ENCODE assay signal across 16 cellular contexts in the genomic region with DNA sequence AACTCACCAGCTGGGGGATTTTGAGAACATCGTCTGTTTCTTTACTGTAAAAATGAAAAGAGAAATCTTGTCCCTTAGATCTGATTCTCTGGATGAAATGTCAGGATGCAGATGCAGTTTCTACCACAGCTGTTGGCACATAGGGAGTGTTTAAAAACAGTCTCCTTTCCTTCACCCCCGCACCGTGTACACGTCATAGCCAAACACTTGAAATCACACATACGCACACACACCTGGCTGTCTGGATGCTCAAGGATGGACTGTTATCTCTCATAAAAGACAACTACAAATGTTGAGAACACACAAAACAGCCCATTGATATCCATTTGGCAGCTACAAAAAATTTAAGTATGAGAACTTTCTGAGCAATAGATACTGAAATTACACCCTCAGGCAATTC.
DNase-seq lines count a peak whose midpoint lies in the region; ATAC-seq, FAIRE-seq and TF ChIP-seq lines count a peak whose summit lies in the region.
"Had no signal": no experiment of that assay in that cellular context is flagged by ENCODE, and none has a peak within 500 bp of the region (broad histone marks: within the 10 kb centered on the region; RNA-seq: fewer than 3 reads in every experiment).

No MANE protein-coding gene starts in this region.

- POLR2A ChIA-PET in SK-N-SH (lab: Yijun Ruan, JAX) = no interaction called here

- H2AFZ ChIP-seq in SK-N-SH (ENCODE audit: low read depth) = no peak overlapping the region
- H2AFZ ChIP-seq: PC-9 had no signal

- no peak for TF ChIP-seq EP300 in SK-N-SH (IDR thresholded peaks at IDR 0.05; ENCODE audit: borderline replicate concordance in 1 of 2, low read depth in 1 of 2, low read length in 1 of 2)

- CTCF ChIA-PET in SK-N-SH (lab: Yijun Ruan, JAX) = no interaction called here

- H3K27me3 ChIP-seq in bronchial epithelial cell (ENCODE audit: control insufficient read depth, insufficient read depth, low read length) (no peaks in the 10 kb centered on the region), SK-N-SH (ENCODE audit: insufficient read depth) (no peaks in the 10 kb centered on the region)

- no peaks in the 10 kb centered on the region for H3K9me2 ChIP-seq in SK-N-SH

- DNase-seq in NCI-H2196 (lab: John Stamatoyannopoulos, UW; ENCODE audit: unreplicated experiment) (peak; percentile 58), NCI-H2196 treated with DMSO at 0.1 percent for 48 hours (lab: John Stamatoyannopoulos, UW; ENCODE audit: unreplicated experiment) (no peak), NCI-H510A treated with DMSO at 0.1 percent for 48 hours (lab: John Stamatoyannopoulos, UW) (peak; percentile 57), bronchial epithelial cell (ENCODE audit: low read depth) (peak; percentile 20), DMS 273 treated with DMSO at 0.1 percent for 48 hours (lab: John Stamatoyannopoulos, UW) (no peak), NCI-H69 (lab: John Stamatoyannopoulos, UW) (no peak), SK-N-SH (no peak)
- DNase-seq: CD4-positive, alpha-beta memory T cell; HCEC 1CT; Kasumi-1; MM.1S; NCI-H1930; PC-9 had no signal

- no peak overlapping the region for H3K9ac ChIP-seq in SK-N-SH

- H3K4me2 ChIP-seq in SK-N-SH = no peak overlapping the region
- H3K4me2 ChIP-seq: PC-9 had no signal

- H4K20me1 ChIP-seq in SK-N-SH (ENCODE audit: insufficient read depth) = no peaks in the 10 kb centered on the region

- H3K4me1 ChIP-seq in SK-N-SH (ENCODE audit: control insufficient read depth in 1 of 2, insufficient read depth in 2 of 2, low read depth in 1 of 2, low read length in 1 of 2) = no peaks in the 10 kb centered on the region

- H3K4me3 ChIP-seq in bronchial epithelial cell (ENCODE audit: low read depth, low read length) = no peak overlapping the region
- H3K4me3 ChIP-seq in SK-N-SH (ENCODE audit: low read depth in 2 of 2, low read length in 1 of 2) = no peak overlapping the region
- H3K4me3 ChIP-seq: PC-9 had no signal

- 0 out of 2 replicates have a peak, but pooled peaks cover 3% of the 10 kb centered on the region for H3K9me3 ChIP-seq in SK-N-SH

- H3K79me2 ChIP-seq in SK-N-SH (ENCODE audit: insufficient read depth) = no peaks in the 10 kb centered on the region

- 7% methylated on average over 5 of the region's 5 CpGs for WGBS in SK-N-SH (ENCODE audit: low lambda C conversion rate)

- TF ChIP-seq CTCF in bronchial epithelial cell (IDR thresholded peaks at IDR 0.05; ENCODE audit: insufficient read depth, low read length, severe bottlenecking) (no peak), SK-N-SH (IDR thresholded peaks at IDR 0.05) (no peak)

- ATAC-seq in HG02870 (IDR thresholded peaks at IDR 0.05; ENCODE audit: unreplicated experiment) = peak; percentile 66

- no peak for TF ChIP-seq RAD21 in SK-N-SH (IDR thresholded peaks at IDR 0.05; ENCODE audit: low read length)

- H3K36me3 ChIP-seq in bronchial epithelial cell (ENCODE audit: control insufficient read depth, insufficient read depth, low read length) (no peaks in the 10 kb centered on the region), SK-N-SH (replicated peaks in 1 of 2; ENCODE audit: control insufficient read depth in 1 of 2, insufficient read depth in 2 of 2, low read length in 1 of 2) (no peaks in the 10 kb centered on the region)

- H3K27ac ChIP-seq in SK-N-SH (ENCODE audit: low read depth in 2 of 2, low read length in 1 of 2) = no peak overlapping the region
- H3K27ac ChIP-seq: PC-9 had no signal

- no peaks in the 10 kb centered on the region for H3F3A ChIP-seq in SK-N-SH (replicated peaks; ENCODE audit: insufficient read depth)

- FAIRE-seq in bronchial epithelial cell (lab: Jason Lieb, UNC) = no peak
- FAIRE-seq: D721Med, GM19239 had no signal

TF ChIP-seq in SK-N-SH, 30 proteins besides CTCF, POLR2A, EP300 and RAD21:
- no peak for TF ChIP-seq USF1 (IDR thresholded peaks at IDR 0.05; ENCODE audit: borderline replicate concordance, low read depth)
- no peak for TF ChIP-seq SMC3 (IDR thresholded peaks at IDR 0.05; ENCODE audit: low read depth, low read length)
- TF ChIP-seq, protein P1, sequence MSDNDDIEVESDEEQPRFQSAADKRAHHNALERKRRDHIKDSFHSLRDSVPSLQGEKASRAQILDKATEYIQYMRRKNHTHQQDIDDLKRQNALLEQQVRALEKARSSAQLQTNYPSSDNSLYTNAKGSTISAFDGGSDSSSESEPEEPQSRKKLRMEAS (IDR thresholded peaks at IDR 0.05; ENCODE audit: low read depth) = no peak
- no peak for TF ChIP-seq RXRA (IDR thresholded peaks at IDR 0.05; ENCODE audit: borderline replicate concordance, low read depth)
- TF ChIP-seq, protein P2, sequence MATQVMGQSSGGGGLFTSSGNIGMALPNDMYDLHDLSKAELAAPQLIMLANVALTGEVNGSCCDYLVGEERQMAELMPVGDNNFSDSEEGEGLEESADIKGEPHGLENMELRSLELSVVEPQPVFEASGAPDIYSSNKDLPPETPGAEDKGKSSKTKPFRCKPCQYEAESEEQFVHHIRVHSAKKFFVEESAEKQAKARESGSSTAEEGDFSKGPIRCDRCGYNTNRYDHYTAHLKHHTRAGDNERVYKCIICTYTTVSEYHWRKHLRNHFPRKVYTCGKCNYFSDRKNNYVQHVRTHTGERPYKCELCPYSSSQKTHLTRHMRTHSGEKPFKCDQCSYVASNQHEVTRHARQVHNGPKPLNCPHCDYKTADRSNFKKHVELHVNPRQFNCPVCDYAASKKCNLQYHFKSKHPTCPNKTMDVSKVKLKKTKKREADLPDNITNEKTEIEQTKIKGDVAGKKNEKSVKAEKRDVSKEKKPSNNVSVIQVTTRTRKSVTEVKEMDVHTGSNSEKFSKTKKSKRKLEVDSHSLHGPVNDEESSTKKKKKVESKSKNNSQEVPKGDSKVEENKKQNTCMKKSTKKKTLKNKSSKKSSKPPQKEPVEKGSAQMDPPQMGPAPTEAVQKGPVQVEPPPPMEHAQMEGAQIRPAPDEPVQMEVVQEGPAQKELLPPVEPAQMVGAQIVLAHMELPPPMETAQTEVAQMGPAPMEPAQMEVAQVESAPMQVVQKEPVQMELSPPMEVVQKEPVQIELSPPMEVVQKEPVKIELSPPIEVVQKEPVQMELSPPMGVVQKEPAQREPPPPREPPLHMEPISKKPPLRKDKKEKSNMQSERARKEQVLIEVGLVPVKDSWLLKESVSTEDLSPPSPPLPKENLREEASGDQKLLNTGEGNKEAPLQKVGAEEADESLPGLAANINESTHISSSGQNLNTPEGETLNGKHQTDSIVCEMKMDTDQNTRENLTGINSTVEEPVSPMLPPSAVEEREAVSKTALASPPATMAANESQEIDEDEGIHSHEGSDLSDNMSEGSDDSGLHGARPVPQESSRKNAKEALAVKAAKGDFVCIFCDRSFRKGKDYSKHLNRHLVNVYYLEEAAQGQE (IDR thresholded peaks at IDR 0.05; ENCODE audit: low read depth, low read length) = no peak
- TF ChIP-seq POLR2AphosphoS5 (IDR thresholded peaks at IDR 0.05; ENCODE audit: low read depth, low read length) = no peak
- no peak for TF ChIP-seq RCOR1 (IDR thresholded peaks at IDR 0.05; ENCODE audit: low read length)
- TF ChIP-seq GABPA (IDR thresholded peaks at IDR 0.05; ENCODE audit: low read depth) = no peak
- TF ChIP-seq TEAD4 (IDR thresholded peaks at IDR 0.05; ENCODE audit: borderline replicate concordance, insufficient read depth) = no peak
- TF ChIP-seq MXI1 (IDR thresholded peaks at IDR 0.05; ENCODE audit: low read depth, low read length) = no peak
- TF ChIP-seq ZBTB33 (IDR thresholded peaks at IDR 0.05; ENCODE audit: borderline replicate concordance, low read depth) = no peak
- no peak for TF ChIP-seq NFIC (IDR thresholded peaks at IDR 0.05; ENCODE audit: borderline replicate concordance)
- no peak for TF ChIP-seq EZH2phosphoT487 (IDR thresholded peaks at IDR 0.05; ENCODE audit: borderline replicate concordance, low read depth)

Comparison
In these comparisons a context has a peak if more than half of its experiments do, and no peak if none do; other contexts are left out.
1. DNase-seq: peak in NCI-H2196 (single experiment), NCI-H510A treated with DMSO at 0.1 percent for 48 hours (single experiment) and bronchial epithelial cell (single experiment); none in NCI-H2196 treated with DMSO at 0.1 percent for 48 hours (single experiment), DMS 273 treated with DMSO at 0.1 percent for 48 hours (single experiment), NCI-H69 (single experiment) and SK-N-SH (single experiment).